Comparison of ENCODE assay signal across 15 cellular contexts in the genomic region with DNA sequence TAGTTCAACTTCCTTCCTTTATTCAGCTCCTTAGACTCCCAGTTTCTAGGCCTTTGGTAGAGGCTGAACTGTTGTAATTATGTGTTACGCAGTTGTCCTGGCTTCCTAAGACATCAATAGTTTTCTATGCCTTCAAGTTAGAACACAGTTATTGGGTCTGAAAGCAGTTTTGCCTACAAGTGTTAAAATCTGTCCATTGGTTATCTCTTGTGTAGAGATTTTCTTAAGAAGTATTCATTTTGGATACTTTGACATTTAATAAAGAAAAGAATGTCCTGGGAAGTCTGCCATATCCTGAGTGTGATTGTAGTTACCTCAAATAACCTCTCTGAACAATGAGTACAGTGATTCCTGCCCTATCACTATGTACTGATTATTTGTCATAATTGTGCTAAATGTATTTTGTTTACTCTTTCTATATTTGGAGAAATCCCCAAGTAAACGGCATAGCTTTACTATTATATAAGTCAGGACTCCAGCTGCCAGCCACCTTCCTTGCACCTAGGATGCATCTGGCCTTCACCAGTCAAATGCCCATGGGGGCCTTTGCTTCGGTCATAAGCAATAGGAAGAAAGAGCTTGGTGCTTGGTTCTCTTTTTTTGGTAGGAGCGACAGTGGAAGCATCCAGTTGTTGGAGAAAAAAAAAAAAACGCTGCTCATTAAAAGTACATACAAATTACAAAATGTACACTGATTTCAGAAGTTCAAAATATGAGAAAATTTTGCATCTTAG.
DNase-seq lines count a peak whose midpoint lies in the region; ATAC-seq and TF ChIP-seq lines count a peak whose summit lies in the region.
"Had no signal": no experiment of that assay in that cellular context is flagged by ENCODE, and none has a peak within 500 bp of the region (broad histone marks: within the 10 kb centered on the region; RNA-seq: fewer than 3 reads in every experiment).

No MANE protein-coding gene starts in this region.

- CTCF ChIA-PET in A673 (lab: Charles Lee) = no interaction called here

- peak; percentile 3 for DNase-seq in MG63
- peak; percentile 73 to 94 for DNase-seq in cardiac fibroblast (ENCODE audit: low read depth in 2 of 2)
- DNase-seq in heart right ventricle = peak in 1 of 2 donors; percentile 12
- DNase-seq in gastrocnemius medialis = no peak
- no peak for DNase-seq in natural killer cell
- DNase-seq in A673 (ENCODE audit: low spot score) = no peak
- no peak for DNase-seq in head of caudate nucleus
- no peak for DNase-seq in NCI-H774 (lab: John Stamatoyannopoulos, UW)
- DNase-seq: activated CD4-positive, CD25-positive, alpha-beta regulatory T cell treated with anti-CD3 and anti-CD28 coated beads, Interleukin-2, amount 50 U/mL, for 72 hours; activated naive CD4-positive, alpha-beta T cell treated with anti-CD3 and anti-CD28 coated beads, Interleukin-2, amount 50 U/mL, for 16 hours; H9; NCI-H1092 treated with DMSO at 0.1 percent for 48 hours; NCI-H2227 treated with DMSO at 0.1 percent for 48 hours; nucleus accumbens had no signal

- H3K4me1 ChIP-seq in heart right ventricle (peaks cover 0 to 37% (median 26%) of the 10 kb centered on the region in 9 donors), gastrocnemius medialis (peaks cover 12 to 24% of the 10 kb centered on the region in 2 donors), A673 (ENCODE audit: insufficient read depth, low read length, poor library complexity, severe bottlenecking) (no peaks in the 10 kb centered on the region)

- TF ChIP-seq CTCF in cardiac fibroblast (IDR thresholded peaks at IDR 0.05; ENCODE audit: low read depth, low read length) (no peak), heart right ventricle (IDR thresholded peaks at IDR 0.05) (no peak), gastrocnemius medialis (IDR thresholded peaks at IDR 0.05 in 4 of 5, conservative IDR thresholded peaks at IDR 0.05 in 1 of 5) (no peak), natural killer cell (IDR thresholded peaks at IDR 0.05) (no peak), A673 (conservative IDR thresholded peaks at IDR 0.05; ENCODE audit: low read depth, low read length) (no peak)

- H3K4me1 Mint-ChIP-seq in natural killer cell = no peaks in the 10 kb centered on the region
- H3K4me1 Mint-ChIP-seq: H9, IgD-negative memory B cell had no signal

- intact Hi-C loops in heart right ventricle (cut with DNase I) (loop anchor here in 1 of 10 donors (10.0 kb wide), 1 partner anchor 174 kb away; no protein-coding TSS in a partner anchor), gastrocnemius medialis (cut with DNase I; ENCODE audit: low total_unique reads) (no loop called here), natural killer cell (cut with micrococcal nuclease) (no loop called here), A673 (cut with micrococcal nuclease; ENCODE audit: unreplicated experiment) (no loop called here), head of caudate nucleus (cut with DNase I) (no loop called here)

- no peaks in the 10 kb centered on the region for H3K27me3 ChIP-seq in MG63
- H3K27me3 ChIP-seq in heart right ventricle = no peaks in the 10 kb centered on the region
- no peaks in the 10 kb centered on the region for H3K27me3 ChIP-seq in gastrocnemius medialis
- peaks cover 2% of the 10 kb centered on the region for H3K27me3 ChIP-seq in A673 (replicated peaks; ENCODE audit: insufficient read depth, low read depth, low read length, poor library complexity)

- POLR2A ChIA-PET in A673 (lab: Charles Lee; ENCODE audit: low non-redundant PET) = no interaction called here

- in situ Hi-C loops in gastrocnemius medialis (cut with MboI; ENCODE audit: low sequenced_read_pairs in 4 of 4) = no loop called here

- peak overlapping the region in 9 of 10 donors; percentile 18 to 85 (median 75) for H3K27ac ChIP-seq in heart right ventricle
- H3K27ac ChIP-seq in gastrocnemius medialis = peak overlapping the region; percentile 29 to 65 (median 40)
- no peak overlapping the region for H3K27ac ChIP-seq in A673 (ENCODE audit: low read depth, low read length, poor library complexity, severe bottlenecking)

- TF ChIP-seq POLR2A in gastrocnemius medialis (IDR thresholded peaks at IDR 0.05) = no peak

- ATAC-seq in heart right ventricle = peak; percentile 78 to 95 (median 90)
- ATAC-seq in gastrocnemius medialis = peak; percentile 57 to 60
- no peak for ATAC-seq in natural killer cell

- no TSS peak for BruUV-seq in A673 (replicated peaks; lab: Mats Ljungman, UMichigan)

- H3K36me3 Mint-ChIP-seq in natural killer cell = no peaks in the 10 kb centered on the region
- H3K36me3 Mint-ChIP-seq: IgD-negative memory B cell had no signal

- WGBS in heart right ventricle, 2 donors = 23 to 41% methylated on average over 5 of the region's 5 CpGs

- no peak overlapping the region for H3K27ac Mint-ChIP-seq in natural killer cell
- H3K27ac Mint-ChIP-seq: H9, IgD-negative memory B cell had no signal

- H3K9me3 ChIP-seq in MG63 (no peaks in the 10 kb centered on the region), heart right ventricle (peaks cover 0 to 6% (median 0%) of the 10 kb centered on the region in 11 donors), gastrocnemius medialis (no peaks in the 10 kb centered on the region), A673 (ENCODE audit: low read depth, low read length, poor library complexity, severe bottlenecking) (no peaks in the 10 kb centered on the region)

- H3K4me3 ChIP-seq in MG63 (no peak overlapping the region), cardiac fibroblast (replicated peaks in 1 of 2; ENCODE audit: low read depth in 2 of 2, low read length in 2 of 2) (no peak overlapping the region), heart right ventricle (no peak overlapping the region), gastrocnemius medialis (no peak overlapping the region), A673 (ENCODE audit: low read depth, low read length, poor library complexity, severe bottlenecking) (no peak overlapping the region)

- H3K9me3 Mint-ChIP-seq in natural killer cell = no peaks in the 10 kb centered on the region
- H3K9me3 Mint-ChIP-seq: H9 had no signal

- no peak overlapping the region for H3K4me3 Mint-ChIP-seq in natural killer cell
- H3K4me3 Mint-ChIP-seq: H9, IgD-negative memory B cell had no signal

- H3K27me3 Mint-ChIP-seq in natural killer cell (ENCODE audit: low read depth in 2 of 2) = no peaks in the 10 kb centered on the region
- H3K27me3 Mint-ChIP-seq: IgD-negative memory B cell had no signal

- H3K36me3 ChIP-seq in MG63 = no peaks in the 10 kb centered on the region
- no peaks in the 10 kb centered on the region for H3K36me3 ChIP-seq in heart right ventricle
- H3K36me3 ChIP-seq in gastrocnemius medialis = no peaks in the 10 kb centered on the region
- no peaks in the 10 kb centered on the region for H3K36me3 ChIP-seq in A673 (ENCODE audit: insufficient read depth, low read length, poor library complexity, severe bottlenecking)

Comparison
In these comparisons a context has a peak if more than half of its experiments do, and no peak if none do; other contexts are left out.
1. DNase-seq: peak in MG63 (single experiment) and cardiac fibroblast (2 of 2); none in gastrocnemius medialis (0 of 2), natural killer cell (single experiment), A673 (single experiment), head of caudate nucleus (0 of 42) and NCI-H774 (single experiment).
2. ATAC-seq: peak in heart right ventricle (8 of 8) and gastrocnemius medialis (2 of 2); none in natural killer cell (0 of 3).